8 cellular contexts compared by ENCODE assay signal in genomic region chr9:109118802-109119438, GRCh38. TPM values are rescaled to one million over a fixed set of nuclear protein-coding genes. Genes with fewer than 3 reads are reported as not detected.
DNase-seq lines count a peak whose midpoint lies in the region; ATAC-seq and TF ChIP-seq lines count a peak whose summit lies in the region.

No MANE protein-coding gene starts in this region.

- no peaks in the 10 kb centered on the region for H3K9me3 ChIP-seq in esophagus (ENCODE audit: control insufficient read depth in 2 of 2, insufficient read depth in 1 of 2, low read depth in 1 of 2, low read length in 1 of 2)

- DNase-seq in NCI-H146 (lab: John Stamatoyannopoulos, UW): peak; percentile 23
- no peak for DNase-seq in NCI-H146 treated with DMSO at 0.1 percent for 48 hours (lab: John Stamatoyannopoulos, UW; ENCODE audit: unreplicated experiment)
- peak; percentile 21 for DNase-seq in SW480 (ENCODE audit: low spot score)
- DNase-seq in COLO829 (ENCODE audit: low spot score): no peak
- no peak for DNase-seq in occipital lobe (lab: John Stamatoyannopoulos, UW)

- no peak for ATAC-seq in HG03439 (IDR thresholded peaks at IDR 0.05; ENCODE audit: unreplicated experiment)

- no peak for TF ChIP-seq CTCF in nephron (IDR thresholded peaks at IDR 0.05; ENCODE audit: unreplicated experiment in 3 of 3)

- H3K27ac ChIP-seq in esophagus (ENCODE audit: low read depth in 2 of 2, low read length in 1 of 2): peak overlapping the region; percentile 92 to 93

- peak overlapping the region; percentile 96 to 99 (median 99) for H3K4me3 Mint-ChIP-seq in nephron

- peak overlapping the region; percentile 79 to 85 for H3K4me3 ChIP-seq in esophagus (ENCODE audit: low read depth in 1 of 2, low read length in 2 of 2)

- H3K27me3 Mint-ChIP-seq in nephron (ENCODE audit: low read depth): no peaks in the 10 kb centered on the region

- no peaks in the 10 kb centered on the region for H3K36me3 ChIP-seq in esophagus (ENCODE audit: control insufficient read depth in 2 of 2, insufficient read depth in 2 of 2, low read length in 1 of 2)

- peak overlapping the region; percentile 84 to 92 (median 89) for H3K27ac Mint-ChIP-seq in nephron

- no peaks in the 10 kb centered on the region for H3K27me3 ChIP-seq in esophagus (ENCODE audit: control insufficient read depth in 1 of 2, insufficient read depth in 2 of 2, low read length in 2 of 2)

- H3K4me1 Mint-ChIP-seq in nephron: peaks cover 42% of the 10 kb centered on the region

- peaks cover 0 to 2% of the 10 kb centered on the region in 2 donors for H3K4me1 ChIP-seq in esophagus (ENCODE audit: control insufficient read depth in 2 of 2, insufficient read depth in 2 of 2, low read length in 1 of 2)

- WGBS in esophagus, 2 donors: 1% methylated on average over 29 of the region's 29 CpGs

- no peaks in the 10 kb centered on the region for H3K9me3 Mint-ChIP-seq in nephron

- H3K36me3 Mint-ChIP-seq in nephron (ENCODE audit: low read depth): peaks cover 12% of the 10 kb centered on the region

RNA-seq across cellular contexts. Expression of gene TMEM245, which starts 0.8 kb away (rescaled TPM):
- polyA plus RNA-seq in esophagus: 1 to 10 TPM; 4.0 to 7.4 TPM
- total RNA-seq in occipital lobe: 85.0 TPM

RNA-seq across cellular contexts. Expression of gene FRRS1L, which starts 48.1 kb away (rescaled TPM):
- polyA plus RNA-seq in esophagus: under 1 TPM; 0.08 to 0.20 TPM
- 82.2 TPM for total RNA-seq in occipital lobe

Comparison
In these comparisons a context has a peak if more than half of its experiments do, and no peak if none do; other contexts are left out.
1. DNase-seq: peak in NCI-H146 (single experiment) and SW480 (single experiment); none in NCI-H146 treated with DMSO at 0.1 percent for 48 hours (single experiment), COLO829 (single experiment) and occipital lobe (single experiment).